11 cellular contexts compared by ENCODE assay signal in genomic region chr1:155124503-155125463, GRCh38. TPM values are rescaled to one million over a fixed set of nuclear protein-coding genes. Genes with fewer than 3 reads are reported as not detected.
DNase-seq lines count a peak whose midpoint lies in the region; ATAC-seq and TF ChIP-seq lines count a peak whose summit lies in the region.
"Had no signal": no experiment of that assay in that cellular context is flagged by ENCODE, and none has a peak within 500 bp of the region (broad histone marks: within the 10 kb centered on the region; RNA-seq: fewer than 3 reads in every experiment).

No MANE protein-coding gene starts in this region.

- H3K4me1 ChIP-seq in IMR-90 (ENCODE audit: control insufficient read depth, insufficient read depth, low read length): peaks cover 19% of the 10 kb centered on the region
- H3K4me1 ChIP-seq in testis: peaks cover 31% of the 10 kb centered on the region

- CTCF ChIA-PET in IMR-90 (lab: Yijun Ruan, JAX) (no interaction called here), MCF 10A (lab: Yijun Ruan, JAX) (interaction anchor here (0.6 to 6.7 kb wide), 13 partner anchors 10 to 127 kb away, joined by 3 to 58 read pairs (median 8); partner anchors contain the start of genes ADAM15, DPM3, KRTCAP2 and SLC50A1)

- H3K36me3 ChIP-seq in IMR-90 (ENCODE audit: control insufficient read depth, insufficient read depth, low read length) (no peaks in the 10 kb centered on the region), testis (ENCODE audit: low read depth, missing control alignments) (no peaks in the 10 kb centered on the region)

- H3K27me3 ChIP-seq in IMR-90 (ENCODE audit: control insufficient read depth, insufficient read depth, low read length) (peaks cover 59% of the 10 kb centered on the region), testis (no peaks in the 10 kb centered on the region)

- ATAC-seq in IMR-90 (ENCODE audit: low read depth) (no peak), HG03135 (IDR thresholded peaks at IDR 0.05; ENCODE audit: unreplicated experiment) (no peak)

- peak overlapping the region; percentile 57; the same call in 1 of the 2 replicates for H2AK5ac ChIP-seq in IMR-90 (ENCODE audit: low read depth, low read length)

- H3K27me3 Mint-ChIP-seq in MCF 10A (ENCODE audit: insufficient read depth, unreplicated experiment): no peaks in the 10 kb centered on the region
- peaks cover 67% of the 10 kb centered on the region for H3K27me3 Mint-ChIP-seq in HFFc6 (ENCODE audit: insufficient read depth)

- BruUV-seq in IMR-90 (replicated peaks; lab: Mats Ljungman, UMichigan): no TSS peak
- no TSS peak for BruUV-seq in MCF 10A (replicated peaks; lab: Mats Ljungman, UMichigan)

- no peak overlapping the region for H3K27ac ChIP-seq in IMR-90 (ENCODE audit: insufficient read depth, low read length)
- no peak overlapping the region for H3K27ac ChIP-seq in testis

- dilution Hi-C loops in IMR-90 (cut with HindIII; ENCODE audit: low sequenced_read_pairs, unreplicated experiment): no loop called here

- no peak overlapping the region for H3K4ac ChIP-seq in IMR-90 (ENCODE audit: low read depth, low read length)

- no peak overlapping the region for H3K14ac ChIP-seq in IMR-90 (replicated peaks; ENCODE audit: low read depth, low read length)

- H3K9me1 ChIP-seq in IMR-90 (ENCODE audit: insufficient read depth, low read length): peaks cover 8% of the 10 kb centered on the region; the same call in 1 of the 2 replicates

- peak overlapping the region; percentile 29 for H2AFZ ChIP-seq in IMR-90 (replicated peaks; ENCODE audit: low read length, poor library complexity)

- intact Hi-C loops in IMR-90 (cut with micrococcal nuclease) (loop anchor here (5.0 kb wide), 1 partner anchor 32 kb away; no protein-coding TSS in a partner anchor), MCF 10A (cut with micrococcal nuclease) (loop anchor here (1.0 kb wide), 1 partner anchor 30 kb away; no protein-coding TSS in a partner anchor), testis (cut with DNase I; ENCODE audit: low total_unique reads) (no loop called here)

- H3K4me3 Mint-ChIP-seq in MCF 10A (ENCODE audit: unreplicated experiment) (peak overlapping the region; percentile 100), HFFc6 (no peak overlapping the region)

- no peak overlapping the region for H4K5ac ChIP-seq in IMR-90 (ENCODE audit: low read depth, low read length)

- H3K4me2 ChIP-seq in IMR-90 (ENCODE audit: low read depth, low read length): no peak overlapping the region

- H2BK20ac ChIP-seq in IMR-90 (ENCODE audit: low read depth, low read length): no peak overlapping the region

- H3K23ac ChIP-seq in IMR-90 (ENCODE audit: low read depth, low read length): no peak overlapping the region

- H3K9ac ChIP-seq in IMR-90 (ENCODE audit: low read depth, low read length): no peak overlapping the region

- no peak overlapping the region for H2BK5ac ChIP-seq in IMR-90 (ENCODE audit: low read depth, low read length, poor library complexity, severe bottlenecking)

- no peaks in the 10 kb centered on the region for H3K9me3 ChIP-seq in IMR-90 (ENCODE audit: control insufficient read depth, insufficient read depth, low read length)
- H3K9me3 ChIP-seq in testis: no peaks in the 10 kb centered on the region

- no peak overlapping the region for H4K91ac ChIP-seq in IMR-90 (ENCODE audit: insufficient read depth, low read depth, low read length)

- peak; percentile 38 for DNase-seq in IMR-90
- peak; percentile 98 for DNase-seq in MCF 10A (ENCODE audit: unreplicated experiment)
- peak; percentile 29 for DNase-seq in kidney glomerular epithelial cell (lab: John Stamatoyannopoulos, UW)
- peak; percentile 16 for DNase-seq in superior temporal gyrus (ENCODE audit: extremely low spot score)
- DNase-seq in OCI-M1 (lab: John Stamatoyannopoulos, UW): no peak
- DNase-seq in testis: no peak
- no peak for DNase-seq in HFFc6
- DNase-seq: DMS79; effector CD4-positive, alpha-beta T cell; NCI-H748 treated with DMSO at 0.1 percent for 48 hours had no signal

- peak overlapping the region; percentile 90 for H3K27ac Mint-ChIP-seq in MCF 10A (ENCODE audit: low read depth, unreplicated experiment)
- H3K27ac Mint-ChIP-seq in HFFc6: no peak overlapping the region

- H3K4me1 Mint-ChIP-seq in MCF 10A (ENCODE audit: insufficient read depth, unreplicated experiment) (peaks cover 41% of the 10 kb centered on the region), HFFc6 (ENCODE audit: low read depth) (peaks cover 32% of the 10 kb centered on the region)

- no peak for TF ChIP-seq RAD21 in IMR-90 (IDR thresholded peaks at IDR 0.05; ENCODE audit: low read length)

- no peak overlapping the region for H4K8ac ChIP-seq in IMR-90 (ENCODE audit: low read depth in 2 of 2, low read length in 2 of 2)

- TF ChIP-seq CTCF in IMR-90 (conservative IDR thresholded peaks at IDR 0.05; ENCODE audit: low read depth, low read length) (no peak), MCF 10A (IDR thresholded peaks at IDR 0.05; ENCODE audit: unreplicated experiment) (no peak), testis (IDR thresholded peaks at IDR 0.05) (no peak), HFFc6 (IDR thresholded peaks at IDR 0.05) (no peak)

- H3K56ac ChIP-seq in IMR-90 (ENCODE audit: extremely low read depth, insufficient read depth, low read length): no peak overlapping the region

- TF ChIP-seq POLR2A in IMR-90 (IDR thresholded peaks at IDR 0.05; ENCODE audit: low read depth, low read length): no peak
- TF ChIP-seq POLR2A in testis (IDR thresholded peaks at IDR 0.05): no peak

- no peak overlapping the region for H2AK9ac ChIP-seq in IMR-90 (replicated peaks; ENCODE audit: low read depth, low read length, poor library complexity)

- H3K36me3 Mint-ChIP-seq in MCF 10A (ENCODE audit: insufficient read depth, unreplicated experiment) (peaks cover 24% of the 10 kb centered on the region), HFFc6 (ENCODE audit: low read depth) (no peaks in the 10 kb centered on the region)

- H3K9me3 Mint-ChIP-seq in MCF 10A (ENCODE audit: unreplicated experiment) (no peaks in the 10 kb centered on the region), HFFc6 (no peaks in the 10 kb centered on the region)

- H3K79me1 ChIP-seq in IMR-90 (ENCODE audit: low read depth in 1 of 2, low read length in 2 of 2): no peaks in the 10 kb centered on the region

- H4K20me1 ChIP-seq in IMR-90 (ENCODE audit: insufficient read depth, low read length): peaks cover 2% of the 10 kb centered on the region

- H3K18ac ChIP-seq in IMR-90 (ENCODE audit: low read depth, low read length): no peak overlapping the region

- H3K4me3 ChIP-seq in IMR-90 (ENCODE audit: insufficient read depth, low read depth, low read length) (no peak overlapping the region), testis (no peak overlapping the region)

- WGBS in IMR-90 (ENCODE audit: extremely low coverage in 2 of 2, insufficient read length in 1 of 2), 2 experiments: 77% methylated on average over 5 of the region's 16 CpGs; no CpG with 5 or more reads in 1 of the 2 experiments
- 69 to 73% methylated on average over 15 of the region's 16 CpGs for WGBS in testis, 2 donors

- POLR2A ChIA-PET in IMR-90 (lab: Charles Lee; ENCODE audit: unreplicated experiment): interaction anchor here (0.6 kb wide), 1 partner anchor 14 kb away, joined by 11 read pairs; no protein-coding TSS in a partner anchor
- POLR2A ChIA-PET in MCF 10A (lab: Yijun Ruan, JAX): interaction anchor here (0.7 to 11.9 kb wide), 30 partner anchors 8 to 671 kb away, joined by 3 to 238 read pairs (median 5); partner anchors contain the start of genes ADAM15, DPM3, FLAD1 and KRTCAP2

- no peak overlapping the region for H2BK120ac ChIP-seq in IMR-90 (ENCODE audit: low read depth, low read length)

- no peak overlapping the region for H2BK15ac ChIP-seq in IMR-90 (ENCODE audit: low read depth, low read length)

- in situ Hi-C loops in IMR-90 (cut with MboI; ENCODE audit: low sequenced_read_pairs): no loop called here

RNA-seq across cellular contexts. Expression of gene EFNA1, which starts 2.9 kb away (rescaled TPM):
- total RNA-seq in IMR-90 (2012; rRNA removed): 0.28 and 0.90 TPM in 2 replicates
- polyA plus RNA-seq in IMR-90 (2012; rRNA removed): 1.4 and 1.6 TPM in 2 replicates
- 0.63 and 1.4 TPM in 2 replicates for polyA plus RNA-seq in IMR-90 (2012; cell fraction: cytosol; rRNA removed)
- 2.6 and 4.4 TPM in 2 replicates for polyA plus RNA-seq in IMR-90 (2012; cell fraction: nucleus; rRNA removed; ENCODE audit: low replicate concordance)
- total RNA-seq in MCF 10A (2022): 38.9 and 42.3 TPM in 2 replicates
- 10 to 100 TPM; 13.1 to 14.5 TPM for total RNA-seq in testis
- polyA plus RNA-seq in testis (ENCODE audit: insufficient read depth, low read depth, low replicate concordance): 13.0 TPM
- total RNA-seq in HFFc6 (2021; fragmentation: NEBNext Ultra II Directional; extraction: Animal tissue kit (Norgen Biotek cat#: 25700)): under 1 TPM in 1 of 6 experiments, not detected in 5; 0.19 TPM

RNA-seq across cellular contexts. Expression of gene SLC50A1, which starts 10.9 kb away (rescaled TPM):
- total RNA-seq in IMR-90 (2012; rRNA removed) (20.6 and 21.1 TPM in 2 replicates), MCF 10A (2022) (91.2 and 97.8 TPM in 2 replicates), testis (10 to 100 TPM; 25.2 to 30.0 TPM)
- polyA plus RNA-seq in IMR-90 (2012; rRNA removed) (19.5 and 20.8 TPM in 2 replicates), testis (ENCODE audit: insufficient read depth, low read depth, low replicate concordance) (33.7 TPM)
- 17.7 and 26.1 TPM in 2 replicates for polyA plus RNA-seq in IMR-90 (2012; cell fraction: cytosol; rRNA removed)
- 12.1 and 13.2 TPM in 2 replicates for polyA plus RNA-seq in IMR-90 (2012; cell fraction: nucleus; rRNA removed; ENCODE audit: low replicate concordance)
- 10 to 100 TPM; 23.5 to 36.4 (median 29.5) TPM for total RNA-seq in HFFc6 (2021; fragmentation: NEBNext Ultra II Directional; extraction: Animal tissue kit (Norgen Biotek cat#: 25700))

RNA-seq across cellular contexts. Expression of gene DPM3, which starts 15.5 kb away (rescaled TPM):
- 29.0 and 30.6 TPM in 2 replicates for total RNA-seq in IMR-90 (2012; rRNA removed)
- polyA plus RNA-seq in IMR-90 (2012; rRNA removed): 129 and 138 TPM in 2 replicates
- 211 and 435 TPM in 2 replicates for polyA plus RNA-seq in IMR-90 (2012; cell fraction: cytosol; rRNA removed)
- polyA plus RNA-seq in IMR-90 (2012; cell fraction: nucleus; rRNA removed; ENCODE audit: low replicate concordance): 30.8 and 68.8 TPM in 2 replicates
- total RNA-seq in MCF 10A (2022): 79.7 and 86.4 TPM in 2 replicates
- total RNA-seq in testis: 100 to 1,000 TPM in 1 of 2 donors, 10 to 100 TPM in 1; 69.9 to 104 TPM
- polyA plus RNA-seq in testis (ENCODE audit: insufficient read depth, low read depth, low replicate concordance): 77.7 TPM
- total RNA-seq in HFFc6 (2021; fragmentation: NEBNext Ultra II Directional; extraction: Animal tissue kit (Norgen Biotek cat#: 25700)): 100 to 1,000 TPM in 1 of 6 experiments, 10 to 100 TPM in 5; 66.2 to 110 (median 86.2) TPM

RNA-seq across cellular contexts. Expression of gene EFNA3, which starts 46.1 kb away (rescaled TPM):
- total RNA-seq in IMR-90 (2012; rRNA removed) (0.56 and 0.72 TPM in 2 replicates), MCF 10A (2022) (1.6 and 1.7 TPM in 2 replicates), testis (1 to 10 TPM; 7.5 to 7.7 TPM)
- polyA plus RNA-seq in IMR-90 (2012; rRNA removed) (1.6 TPM in 2 replicates), testis (ENCODE audit: insufficient read depth, low read depth, low replicate concordance) (9.9 TPM)
- 0.75 and 1.8 TPM in 2 replicates for polyA plus RNA-seq in IMR-90 (2012; cell fraction: cytosol; rRNA removed)
- polyA plus RNA-seq in IMR-90 (2012; cell fraction: nucleus; rRNA removed; ENCODE audit: low replicate concordance): 1.4 and 1.5 TPM in 2 replicates
- under 1 TPM; 0.25 to 0.87 (median 0.55) TPM for total RNA-seq in HFFc6 (2021; fragmentation: NEBNext Ultra II Directional; extraction: Animal tissue kit (Norgen Biotek cat#: 25700))

RNA-seq across cellular contexts. Expression of gene KRTCAP2, which starts 48.3 kb away (rescaled TPM):
- total RNA-seq in IMR-90 (2012; rRNA removed): 76.1 and 76.7 TPM in 2 replicates
- polyA plus RNA-seq in IMR-90 (2012; rRNA removed): 189 and 232 TPM in 2 replicates
- 399 and 412 TPM in 2 replicates for polyA plus RNA-seq in IMR-90 (2012; cell fraction: cytosol; rRNA removed)
- polyA plus RNA-seq in IMR-90 (2012; cell fraction: nucleus; rRNA removed; ENCODE audit: low replicate concordance): 167 and 203 TPM in 2 replicates
- 313 and 383 TPM in 2 replicates for total RNA-seq in MCF 10A (2022)
- total RNA-seq in testis: 100 to 1,000 TPM; 242 to 255 TPM
- 397 TPM for polyA plus RNA-seq in testis (ENCODE audit: insufficient read depth, low read depth, low replicate concordance)
- total RNA-seq in HFFc6 (2021; fragmentation: NEBNext Ultra II Directional; extraction: Animal tissue kit (Norgen Biotek cat#: 25700)): 100 to 1,000 TPM; 231 to 351 (median 285) TPM

Comparison
In these comparisons a context has a peak if more than half of its experiments do, and no peak if none do; other contexts are left out.
1. DNase-seq: peak in IMR-90 (single experiment), MCF 10A (single experiment), kidney glomerular epithelial cell (single experiment) and superior temporal gyrus (single experiment); none in OCI-M1 (single experiment), testis (single experiment) and HFFc6 (single experiment).